ENCODE assay signal across 13 cellular contexts in genomic region chr1:173871091-173871490, GRCh38. TPM values are rescaled to one million over a fixed set of nuclear protein-coding genes. Genes with fewer than 3 reads are reported as not detected.
A peak's percentile ranks its signal among the peaks of the same experiment; 100 is the strongest.
DNase-seq lines count a peak whose midpoint lies in the region; ATAC-seq, FAIRE-seq and TF ChIP-seq lines count a peak whose summit lies in the region.
"Had no signal": no experiment of that assay in that cellular context is flagged by ENCODE, and none has a peak within 500 bp of the region (broad histone marks: within the 10 kb centered on the region; RNA-seq: fewer than 3 reads in every experiment).

No MANE protein-coding gene starts in this region.

- in situ Hi-C loops in GM12878 (cut with MboI): no loop called here

- CTCF ChIA-PET in GM12878 (lab: Yijun Ruan, JAX): interaction anchor here (1.6 to 1.8 kb wide), 2 partner anchors 11 to 442 kb away, joined by 3 to 5 read pairs; no protein-coding TSS in a partner anchor

- RAD21 ChIA-PET in GM12878 (lab: Charles Lee; ENCODE audit: unreplicated experiment): no interaction called here

- peak overlapping the region; percentile 2; the same call in 1 of the 2 replicates for H2AFZ ChIP-seq in GM12878 (ENCODE audit: control insufficient read depth, low read depth, low read length)

- H3K27ac Mint-ChIP-seq in activated naive CD8-positive, alpha-beta T cell: peak overlapping the region; percentile 75
- no peak overlapping the region for H3K27ac Mint-ChIP-seq in activated naive CD8-positive, alpha-beta T cell treated with anti-CD3 and anti-CD28 coated beads for 36 hours

- no peak for TF ChIP-seq EP300 in GM12878 (IDR thresholded peaks at IDR 0.05; ENCODE audit: borderline replicate concordance in 1 of 2, control insufficient read depth in 1 of 2, low read depth in 2 of 2, low read length in 2 of 2)

- SMC1A ChIA-PET in GM12878 (lab: Charles Lee; ENCODE audit: uncharacterized antibody, unreplicated experiment): interaction anchor here (1.0 to 3.1 kb wide), 2 partner anchors 47 to 440 kb away, joined by 3 to 11 read pairs; partner anchors contain the start of genes CENPL and DARS2

- H3K27me3 ChIP-seq in GM12878 (replicated peaks in 1 of 2; ENCODE audit: control insufficient read depth in 2 of 2, insufficient read depth in 2 of 2, low read length in 1 of 2) (no peaks in the 10 kb centered on the region), upper lobe of right lung (no peaks in the 10 kb centered on the region)

- peak overlapping the region; percentile 95; the same call in 1 of the 2 replicates for H3K4me2 ChIP-seq in GM12878 (ENCODE audit: control insufficient read depth, insufficient read depth)

- no peaks in the 10 kb centered on the region for H3K27me3 Mint-ChIP-seq in activated naive CD8-positive, alpha-beta T cell
- peaks cover 17% of the 10 kb centered on the region for H3K27me3 Mint-ChIP-seq in activated naive CD8-positive, alpha-beta T cell treated with anti-CD3 and anti-CD28 coated beads for 36 hours

- TF ChIP-seq POLR2A in GM12878 (IDR thresholded peaks at IDR 0.05; ENCODE audit: low read depth, low read length) (no peak), GM18505 (IDR thresholded peaks at IDR 0.05; ENCODE audit: borderline replicate concordance, extremely low read depth, insufficient read depth, insufficient read length) (no peak)

- TF ChIP-seq CTCF in GM12878 (IDR thresholded peaks at IDR 0.05 in 2 of 3, conservative IDR thresholded peaks at IDR 0.05 in 1 of 3; ENCODE audit: control insufficient read depth in 2 of 3, extremely low read depth in 1 of 3, insufficient read depth in 1 of 3, low read depth in 3 of 3, low read length in 3 of 3): no peak
- no peak for TF ChIP-seq CTCF in upper lobe of right lung (IDR thresholded peaks at IDR 0.05)

- FAIRE-seq in GM12878 (lab: Jason Lieb, UNC): peak; percentile 23
- FAIRE-seq: astrocyte, small intestine, urothelium cell line had no signal

- intact Hi-C loops in GM12878 (cut with micrococcal nuclease; ENCODE audit: unreplicated experiment) (no loop called here), upper lobe of right lung (cut with DNase I) (no loop called here)

- no peak overlapping the region for H3K4me3 ChIP-seq in GM12878
- no peak overlapping the region for H3K4me3 ChIP-seq in upper lobe of right lung
- H3K4me3 ChIP-seq: SK-N-MC had no signal

- H3K27ac ChIP-seq in GM12878 (ENCODE audit: control insufficient read depth, insufficient read depth) (peak overlapping the region; percentile 89), upper lobe of right lung (peak overlapping the region; percentile 96)
- H3K27ac ChIP-seq: SK-N-MC had no signal

- H3K36me3 ChIP-seq in GM12878 (ENCODE audit: control insufficient read depth in 2 of 2, insufficient read depth in 2 of 2, low read length in 1 of 2) (peaks cover 1 to 8% of the 10 kb centered on the region in 2 experiments; a peak in 3 of 4 replicates), upper lobe of right lung (peaks cover 29% of the 10 kb centered on the region)

- no peak for TF ChIP-seq RAD21 in GM12878 (IDR thresholded peaks at IDR 0.05; ENCODE audit: insufficient read depth, low read depth, low read length)

- H3K36me3 Mint-ChIP-seq in activated naive CD8-positive, alpha-beta T cell: peaks cover 18% of the 10 kb centered on the region
- peaks cover 38% of the 10 kb centered on the region for H3K36me3 Mint-ChIP-seq in activated naive CD8-positive, alpha-beta T cell treated with anti-CD3 and anti-CD28 coated beads for 36 hours

- WGBS in GM12878 (ENCODE audit: insufficient coverage, insufficient replicate concordance, low lambda C conversion rate, missing lambda C conversion rate): 98% methylated on average over 5 of the region's 5 CpGs

- peaks cover 23% of the 10 kb centered on the region for H3K79me2 ChIP-seq in GM12878 (ENCODE audit: control insufficient read depth, insufficient read depth, low read length)

- H3K4me1 ChIP-seq in GM12878 (ENCODE audit: control insufficient read depth, insufficient read depth, low read length) (peaks cover 15% of the 10 kb centered on the region), upper lobe of right lung (peaks cover 33% of the 10 kb centered on the region)

- no peak for DNase-seq in activated naive CD8-positive, alpha-beta T cell treated with anti-CD3 and anti-CD28 coated beads for 36 hours
- DNase-seq in GM12878 (ENCODE audit: low read depth, low spot score) (no peak), upper lobe of right lung (no peak)
- DNase-seq: activated CD4-positive, alpha-beta T cell treated with anti-CD3 and anti-CD28 coated beads, Interleukin-2, amount 50 U/mL, for 4 hours; effector CD8-positive, alpha-beta T cell; NCI-H1930; small intestine had no signal

- peaks cover 42% of the 10 kb centered on the region for H3K4me1 Mint-ChIP-seq in activated naive CD8-positive, alpha-beta T cell (ENCODE audit: low read depth)
- H3K4me1 Mint-ChIP-seq in activated naive CD8-positive, alpha-beta T cell treated with anti-CD3 and anti-CD28 coated beads for 36 hours: peaks cover 41% of the 10 kb centered on the region

- no peaks in the 10 kb centered on the region for H3K9me3 Mint-ChIP-seq in activated naive CD8-positive, alpha-beta T cell (ENCODE audit: low read depth)
- H3K9me3 Mint-ChIP-seq in activated naive CD8-positive, alpha-beta T cell treated with anti-CD3 and anti-CD28 coated beads for 36 hours: no peaks in the 10 kb centered on the region

- no peak overlapping the region for H3K4me3 Mint-ChIP-seq in activated naive CD8-positive, alpha-beta T cell
- no peak overlapping the region for H3K4me3 Mint-ChIP-seq in activated naive CD8-positive, alpha-beta T cell treated with anti-CD3 and anti-CD28 coated beads for 36 hours

- ATAC-seq in GM12878 (no peak), upper lobe of right lung (no peak), HG02678 (IDR thresholded peaks at IDR 0.05; ENCODE audit: unreplicated experiment) (no peak), GM18505 (IDR thresholded peaks at IDR 0.05; ENCODE audit: unreplicated experiment) (no peak)

- H3K9ac ChIP-seq in GM12878 (ENCODE audit: control insufficient read depth, insufficient read depth, low read length): no peak overlapping the region

- BruUV-seq in GM12878 (replicated peaks; lab: Mats Ljungman, UMichigan): no TSS peak

- POLR2A ChIA-PET in GM12878 (lab: Charles Lee): no interaction called here

- H3K9me3 ChIP-seq in GM12878 (replicated peaks; ENCODE audit: control insufficient read depth, insufficient read depth, low read length) (no peaks in the 10 kb centered on the region), upper lobe of right lung (no peaks in the 10 kb centered on the region)

- no peaks in the 10 kb centered on the region for H4K20me1 ChIP-seq in GM12878 (ENCODE audit: control insufficient read depth, insufficient read depth)

RNA-seq across cellular contexts. Expression of gene ZBTB37, which starts 2.9 kb away (rescaled TPM):
- total RNA-seq in activated naive CD8-positive, alpha-beta T cell treated with anti-CD3 and anti-CD28 coated beads for 36 hours: 1 to 10 TPM; 7.3 to 8.0 TPM
- total RNA-seq in GM12878 (2013; cell fraction: nucleolus; rRNA removed): 36.9 and 37.7 TPM in 2 replicates
- 3.3 and 3.4 TPM in 2 replicates for total RNA-seq in GM12878 (2014; rRNA removed)
- total RNA-seq in GM12878 (2014; rRNA removed; fragmentation: Illumina TruSeq; extraction: Trizol): 4.7 and 4.8 TPM in 2 replicates
- total RNA-seq in GM12878 (2021): 5.2 and 5.7 TPM in 2 replicates
- polyA plus RNA-seq in GM12878 (2011; ENCODE audit: low read depth): 1.2 TPM
- 4.9 and 6.7 TPM in 2 replicates for polyA plus RNA-seq in GM12878 (2011; rRNA removed)
- polyA plus RNA-seq in GM12878 (2011; cell fraction: cytosol; rRNA removed): 2.3 TPM in 2 replicates
- polyA plus RNA-seq in GM12878 (2011; cell fraction: nucleus; rRNA removed): 6.0 and 7.2 TPM in 2 replicates
- polyA plus RNA-seq in GM12878 (2012): 1.4 TPM in 2 replicates
- polyA plus RNA-seq in GM12878 (2014; fragmentation: Illumina TruSeq; extraction: Trizol): 2.3 and 3.2 TPM in 2 replicates
- under 1 TPM; 0.16 to 0.29 TPM for polyA plus RNA-seq in GM12878 (2014; fragmentation: Nextera tagmentation; extraction: Ambion mirVana)
- polyA plus RNA-seq in GM12878 (2014; rRNA removed): 1.1 and 1.4 TPM in 2 replicates
- polyA plus RNA-seq in GM12878 (2016; fragmentation: Nextera tagmentation; extraction: Ambion mirVana): 1 to 10 TPM in 1 of 2 experiments, under 1 TPM in 1; 0.95 to 1.6 TPM
- polyA minus RNA-seq in GM12878 (2011; rRNA and poly(A)+ RNA removed): 18.6 and 19.6 TPM in 2 replicates
- polyA minus RNA-seq in GM12878 (2011; cell fraction: cytosol; rRNA and poly(A)+ RNA removed): 2.8 and 3.2 TPM in 2 replicates
- 7.3 and 9.1 TPM in 2 replicates for polyA minus RNA-seq in GM12878 (2011; cell fraction: nucleus; rRNA and poly(A)+ RNA removed)
- 14.7 TPM for total RNA-seq in upper lobe of right lung

RNA-seq across cellular contexts. Expression of gene GAS5, which starts 3.3 kb away (rescaled TPM):
- 1,000 to 10,000 TPM; 1,009 to 1,039 TPM for total RNA-seq in activated naive CD8-positive, alpha-beta T cell treated with anti-CD3 and anti-CD28 coated beads for 36 hours
- total RNA-seq in GM12878 (2013; cell fraction: nucleolus; rRNA removed): 994 and 1,015 TPM in 2 replicates
- total RNA-seq in GM12878 (2014; rRNA removed) (597 and 727 TPM in 2 replicates), GM12878 (2014; rRNA removed; fragmentation: Illumina TruSeq; extraction: Trizol) (722 and 746 TPM in 2 replicates), GM12878 (2021) (550 and 569 TPM in 2 replicates), upper lobe of right lung (310 TPM)
- 2,046 TPM for polyA plus RNA-seq in GM12878 (2011; ENCODE audit: low read depth)
- polyA plus RNA-seq in GM12878 (2011; rRNA removed) (1,137 and 1,297 TPM in 2 replicates), GM12878 (2014; fragmentation: Illumina TruSeq; extraction: Trizol) (810 and 918 TPM in 2 replicates), GM12878 (2014; fragmentation: Nextera tagmentation; extraction: Ambion mirVana) (100 to 1,000 TPM; 804 to 930 TPM), GM12878 (2014; rRNA removed) (561 and 676 TPM in 2 replicates), GM12878 (2016; fragmentation: Nextera tagmentation; extraction: Ambion mirVana) (100 to 1,000 TPM; 289 TPM)
- polyA plus RNA-seq in GM12878 (2011; cell fraction: cytosol; rRNA removed): 732 and 962 TPM in 2 replicates
- polyA plus RNA-seq in GM12878 (2011; cell fraction: nucleus; rRNA removed): 885 and 889 TPM in 2 replicates
- polyA plus RNA-seq in GM12878 (2012): 815 and 826 TPM in 2 replicates
- 526 and 827 TPM in 2 replicates for polyA minus RNA-seq in GM12878 (2011; rRNA and poly(A)+ RNA removed)
- polyA minus RNA-seq in GM12878 (2011; cell fraction: cytosol; rRNA and poly(A)+ RNA removed): 227 and 318 TPM in 2 replicates
- 639 and 957 TPM in 2 replicates for polyA minus RNA-seq in GM12878 (2011; cell fraction: nucleus; rRNA and poly(A)+ RNA removed)

RNA-seq across cellular contexts. Expression of gene SERPINC1, which starts 46.0 kb away (rescaled TPM):
- total RNA-seq in activated naive CD8-positive, alpha-beta T cell treated with anti-CD3 and anti-CD28 coated beads for 36 hours: not detected
- total RNA-seq in GM12878 (2013; cell fraction: nucleolus; rRNA removed): not detected in 2 replicates
- total RNA-seq in GM12878 (2014; rRNA removed) (not detected in 2 replicates), GM12878 (2014; rRNA removed; fragmentation: Illumina TruSeq; extraction: Trizol) (not detected in 2 replicates), GM12878 (2021) (0.44 and 0.61 TPM in 2 replicates), upper lobe of right lung (not detected)
- polyA plus RNA-seq in GM12878 (2011; ENCODE audit: low read depth): not detected
- polyA plus RNA-seq in GM12878 (2011; rRNA removed) (not detected in 2 replicates), GM12878 (2014; fragmentation: Illumina TruSeq; extraction: Trizol) (not detected in 2 replicates), GM12878 (2014; fragmentation: Nextera tagmentation; extraction: Ambion mirVana) (under 1 TPM in 1 of 2 experiments, not detected in 1; 0.11 TPM), GM12878 (2014; rRNA removed) (not detected in 2 replicates), GM12878 (2016; fragmentation: Nextera tagmentation; extraction: Ambion mirVana) (not detected)
- polyA plus RNA-seq in GM12878 (2011; cell fraction: cytosol; rRNA removed): not detected in 2 replicates
- 0.41 TPM in 1 of 2 replicates, not detected in the other for polyA plus RNA-seq in GM12878 (2011; cell fraction: nucleus; rRNA removed)
- not detected in 2 replicates for polyA plus RNA-seq in GM12878 (2012)
- polyA minus RNA-seq in GM12878 (2011; rRNA and poly(A)+ RNA removed): not detected in 2 replicates
- polyA minus RNA-seq in GM12878 (2011; cell fraction: cytosol; rRNA and poly(A)+ RNA removed): not detected in 2 replicates
- not detected in 2 replicates for polyA minus RNA-seq in GM12878 (2011; cell fraction: nucleus; rRNA and poly(A)+ RNA removed)
- total RNA-seq: astrocyte had no signal

RNA-seq across cellular contexts. Expression of gene CENPL, which starts 46.4 kb away (rescaled TPM):
- 10 to 100 TPM; 30.7 to 34.2 TPM for total RNA-seq in activated naive CD8-positive, alpha-beta T cell treated with anti-CD3 and anti-CD28 coated beads for 36 hours
- total RNA-seq in GM12878 (2013; cell fraction: nucleolus; rRNA removed): 18.7 and 21.6 TPM in 2 replicates
- total RNA-seq in GM12878 (2014; rRNA removed) (27.6 and 31.0 TPM in 2 replicates), GM12878 (2014; rRNA removed; fragmentation: Illumina TruSeq; extraction: Trizol) (25.8 and 32.1 TPM in 2 replicates), GM12878 (2021) (16.5 and 19.3 TPM in 2 replicates), upper lobe of right lung (4.3 TPM)
- polyA plus RNA-seq in GM12878 (2011; ENCODE audit: low read depth): 9.2 TPM
- polyA plus RNA-seq in GM12878 (2011; rRNA removed) (21.2 and 28.6 TPM in 2 replicates), GM12878 (2014; fragmentation: Illumina TruSeq; extraction: Trizol) (20.8 and 20.9 TPM in 2 replicates), GM12878 (2014; fragmentation: Nextera tagmentation; extraction: Ambion mirVana) (10 to 100 TPM; 14.9 to 26.7 TPM), GM12878 (2014; rRNA removed) (19.6 and 22.4 TPM in 2 replicates), GM12878 (2016; fragmentation: Nextera tagmentation; extraction: Ambion mirVana) (10 to 100 TPM; 26.5 to 26.7 TPM)
- 10.7 and 11.3 TPM in 2 replicates for polyA plus RNA-seq in GM12878 (2011; cell fraction: cytosol; rRNA removed)
- polyA plus RNA-seq in GM12878 (2011; cell fraction: nucleus; rRNA removed): 4.6 and 5.4 TPM in 2 replicates
- polyA plus RNA-seq in GM12878 (2012): 9.1 and 9.9 TPM in 2 replicates
- polyA minus RNA-seq in GM12878 (2011; rRNA and poly(A)+ RNA removed): 20.1 and 21.5 TPM in 2 replicates
- polyA minus RNA-seq in GM12878 (2011; cell fraction: cytosol; rRNA and poly(A)+ RNA removed): 9.2 and 9.8 TPM in 2 replicates
- 10.4 and 17.9 TPM in 2 replicates for polyA minus RNA-seq in GM12878 (2011; cell fraction: nucleus; rRNA and poly(A)+ RNA removed)

RNA-seq across cellular contexts. Expression of gene DARS2, which starts 46.6 kb away (rescaled TPM):
- total RNA-seq in activated naive CD8-positive, alpha-beta T cell treated with anti-CD3 and anti-CD28 coated beads for 36 hours: 10 to 100 TPM; 47.0 to 48.1 TPM
- total RNA-seq in GM12878 (2013; cell fraction: nucleolus; rRNA removed): 47.7 and 48.4 TPM in 2 replicates
- total RNA-seq in GM12878 (2014; rRNA removed) (32.0 and 36.3 TPM in 2 replicates), GM12878 (2014; rRNA removed; fragmentation: Illumina TruSeq; extraction: Trizol) (40.6 and 41.6 TPM in 2 replicates), GM12878 (2021) (32.7 and 35.4 TPM in 2 replicates), upper lobe of right lung (14.6 TPM)
- 11.6 TPM for polyA plus RNA-seq in GM12878 (2011; ENCODE audit: low read depth)
- polyA plus RNA-seq in GM12878 (2011; rRNA removed) (65.9 and 80.4 TPM in 2 replicates), GM12878 (2014; fragmentation: Illumina TruSeq; extraction: Trizol) (50.4 and 60.4 TPM in 2 replicates), GM12878 (2014; fragmentation: Nextera tagmentation; extraction: Ambion mirVana) (10 to 100 TPM; 23.9 to 25.2 TPM), GM12878 (2014; rRNA removed) (29.4 and 34.0 TPM in 2 replicates), GM12878 (2016; fragmentation: Nextera tagmentation; extraction: Ambion mirVana) (10 to 100 TPM; 64.2 to 69.7 TPM)
- 40.6 and 43.9 TPM in 2 replicates for polyA plus RNA-seq in GM12878 (2011; cell fraction: cytosol; rRNA removed)
- polyA plus RNA-seq in GM12878 (2011; cell fraction: nucleus; rRNA removed): 32.0 and 33.2 TPM in 2 replicates
- 13.2 and 18.8 TPM in 2 replicates for polyA plus RNA-seq in GM12878 (2012)
- 52.7 and 59.2 TPM in 2 replicates for polyA minus RNA-seq in GM12878 (2011; rRNA and poly(A)+ RNA removed)
- 17.9 and 21.3 TPM in 2 replicates for polyA minus RNA-seq in GM12878 (2011; cell fraction: cytosol; rRNA and poly(A)+ RNA removed)
- polyA minus RNA-seq in GM12878 (2011; cell fraction: nucleus; rRNA and poly(A)+ RNA removed): 19.6 and 33.3 TPM in 2 replicates
